11 cellular contexts compared by ENCODE assay signal in genomic region chr21:29436143-29436542, GRCh38.
DNase-seq lines count a peak whose midpoint lies in the region; ATAC-seq and TF ChIP-seq lines count a peak whose summit lies in the region.
"Had no signal": no experiment of that assay in that cellular context is flagged by ENCODE, and none has a peak within 500 bp of the region (broad histone marks: within the 10 kb centered on the region; RNA-seq: fewer than 3 reads in every experiment).

No MANE protein-coding gene starts in this region.

- DNase-seq in LNCaP clone FGC (ENCODE audit: low read depth), result peak; percentile 35
- DNase-seq in activated T-cell treated with anti-CD3 and anti-CD28 coated beads for 4 hours, result peak; percentile 30
- DNase-seq in fibroblast of pulmonary artery (ENCODE audit: low read depth), result peak; percentile 81
- peak; percentile 18 to 30 for DNase-seq in stimulated activated CD4-positive, alpha-beta T cell treated with anti-CD3 and anti-CD28 coated beads, Interleukin-2, amount 100 ng/mL, for 48 hours
- DNase-seq in DMS 273 treated with DMSO at 0.1 percent for 48 hours (lab: John Stamatoyannopoulos, UW), result no peak
- DNase-seq in retina, result no peak
- DNase-seq: endodermal cell, natural killer cell had no signal

- no peak for ATAC-seq in HG03097 (IDR thresholded peaks at IDR 0.05; ENCODE audit: low FRiP score, unreplicated experiment)
- ATAC-seq in HG02840 (IDR thresholded peaks at IDR 0.05; ENCODE audit: low FRiP score, unreplicated experiment), result no peak
- ATAC-seq: natural killer cell had no signal

- H3K4me3 ChIP-seq in LNCaP clone FGC (ENCODE audit: low read depth, low read length) (no peak overlapping the region), fibroblast of pulmonary artery (replicated peaks; ENCODE audit: low read depth, low read length) (no peak overlapping the region)
- H3K4me3 ChIP-seq: BLaER1 had no signal

- TF ChIP-seq CTCF in LNCaP clone FGC (IDR thresholded peaks at IDR 0.05; ENCODE audit: control insufficient read depth, extremely low read depth, insufficient read depth), result no peak
- no peak for TF ChIP-seq CTCF in fibroblast of pulmonary artery (IDR thresholded peaks at IDR 0.05; ENCODE audit: low read length, missing control alignments)

Comparison
In these comparisons a context has a peak if more than half of its experiments do, and no peak if none do; other contexts are left out.
1. DNase-seq: peak in LNCaP clone FGC (single experiment), activated T-cell treated with anti-CD3 and anti-CD28 coated beads for 4 hours (single experiment), fibroblast of pulmonary artery (single experiment) and stimulated activated CD4-positive, alpha-beta T cell treated with anti-CD3 and anti-CD28 coated beads, Interleukin-2, amount 100 ng/mL, for 48 hours (2 of 2); none in DMS 273 treated with DMSO at 0.1 percent for 48 hours (single experiment) and retina (single experiment).